ENCODE assay signal across 2 cellular contexts in genomic region chr11:1029051-1029450, GRCh38.
A peak's percentile ranks its signal among the peaks of the same experiment; 100 is the strongest.
TF ChIP-seq lines count a peak whose summit lies in the region.

No MANE protein-coding gene starts in this region.

TF ChIP-seq in HEK293, 187 proteins besides CTCF, POLR2A, EP300 and RAD21:
- 0 out of 2 replicates have a peak, but pooled peaks have one; percentile 11 for TF ChIP-seq EGR2 (tag by site-specific recombination; IDR thresholded peaks at IDR 0.05; ENCODE audit: low read depth)
- TF ChIP-seq ZNF701 (tag by site-specific recombination; IDR thresholded peaks at IDR 0.05) = no peak
TF ChIP-seq in HEK293: peak in this region for 1.

TF ChIP-seq in H1, 55 proteins besides CTCF, POLR2A, EP300 and RAD21:
- TF ChIP-seq NRF1 (IDR thresholded peaks at IDR 0.05; ENCODE audit: low read depth, low read length) (no peak), KDM4A (IDR thresholded peaks at IDR 0.05; ENCODE audit: low read depth, low read length, severe bottlenecking) (no peak), SAP30 (IDR thresholded peaks at IDR 0.05; ENCODE audit: insufficient read depth, insufficient replicate concordance, low read length) (no peak), SIN3A (conservative IDR thresholded peaks at IDR 0.05 in 1 of 2, IDR thresholded peaks at IDR 0.05 in 1 of 2; ENCODE audit: low read depth in 1 of 2, low read length in 2 of 2) (no peak), YY1 (IDR thresholded peaks at IDR 0.05; ENCODE audit: low read depth, low read length) (no peak), SIRT6 (IDR thresholded peaks at IDR 0.05; ENCODE audit: low read length) (no peak), TAF7 (optimal IDR thresholded peaks at IDR 0.05; ENCODE audit: borderline replicate concordance, low read depth, low read length) (no peak), CHD1 (IDR thresholded peaks at IDR 0.05; ENCODE audit: low read depth, low read length) (no peak), BCL11A (IDR thresholded peaks at IDR 0.05; ENCODE audit: low read depth in 2 of 2, low read length in 2 of 2) (no peak), TBP (IDR thresholded peaks at IDR 0.05; ENCODE audit: low read depth, low read length) (no peak), SRF (IDR thresholded peaks at IDR 0.05; ENCODE audit: low read depth, low read length) (no peak)
